ENCODE assay signal across 21 cellular contexts in the genomic region with DNA sequence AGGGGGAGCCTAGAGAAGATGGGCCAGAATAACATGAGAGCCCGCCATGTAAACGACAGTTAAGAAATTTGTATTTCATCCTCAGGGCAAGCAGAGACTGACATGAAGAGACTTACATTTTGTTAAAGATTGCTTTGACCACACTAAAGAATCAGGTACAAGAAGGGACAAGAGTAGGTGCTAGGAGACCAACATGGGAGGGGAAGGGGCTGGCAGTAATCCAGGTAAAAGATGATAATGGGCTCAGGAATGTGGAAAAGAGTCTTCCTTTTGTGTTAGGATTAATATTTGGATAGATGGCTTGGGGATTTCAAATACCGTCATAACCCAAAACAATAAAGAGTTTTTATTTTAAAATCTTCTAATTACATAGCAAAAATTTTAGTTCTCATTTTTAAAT.
A peak's percentile ranks its signal among the peaks of the same experiment; 100 is the strongest.
DNase-seq lines count a peak whose midpoint lies in the region; ATAC-seq, FAIRE-seq and TF ChIP-seq lines count a peak whose summit lies in the region.
"Had no signal": no experiment of that assay in that cellular context is flagged by ENCODE, and none has a peak within 500 bp of the region (broad histone marks: within the 10 kb centered on the region; RNA-seq: fewer than 3 reads in every experiment).

No MANE protein-coding gene starts in this region.

- no peaks in the 10 kb centered on the region for H3K79me1 ChIP-seq in H9 (ENCODE audit: insufficient read depth, low read depth, low read length, poor library complexity, severe bottlenecking)

- no peak overlapping the region for H3K4me3 ChIP-seq in mammary epithelial cell (replicated peaks in 1 of 3; ENCODE audit: insufficient read depth in 1 of 3, low read depth in 2 of 3, low read length in 3 of 3)
- H3K4me3 ChIP-seq: A549, GM12878, HAP-1, SJCRH30 had no signal

- no peaks in the 10 kb centered on the region for H3K4me1 ChIP-seq in H9 (ENCODE audit: insufficient read depth, low read length)
- peaks cover 7% of the 10 kb centered on the region for H3K4me1 ChIP-seq in mammary epithelial cell (ENCODE audit: insufficient read depth, low read length)
- H3K4me1 ChIP-seq: A549, HAP-1, SJCRH30 had no signal

- H3K79me2 ChIP-seq in H9 (ENCODE audit: insufficient read depth, low read length) (no peaks in the 10 kb centered on the region), mammary epithelial cell (ENCODE audit: insufficient read depth, low read length) (no peaks in the 10 kb centered on the region)

- H4K8ac ChIP-seq in H9 (replicated peaks; ENCODE audit: insufficient read length, low read depth, low read length) = no peak overlapping the region

- CTCF ChIA-PET in mammary epithelial cell (lab: Charles Lee; ENCODE audit: low non-redundant PET) = no interaction called here
- CTCF ChIA-PET in activated CD8-positive, alpha-beta T cell treated with anti-CD3 and anti-CD28 coated beads, Interleukin-2, amount 10 ng/mL, durations not matched to agents 7 days and 5 days (lab: Charles Lee) = no interaction called here

- no peak overlapping the region for H3K4me2 ChIP-seq in H9 (ENCODE audit: insufficient read depth, insufficient read length, low read length)
- peak overlapping the region; percentile 26 for H3K4me2 ChIP-seq in mammary epithelial cell (ENCODE audit: insufficient read depth, low read depth, low read length)
- H3K4me2 ChIP-seq: A549 had no signal

- no peak overlapping the region for H2BK5ac ChIP-seq in H9 (ENCODE audit: insufficient read length, low read length)

- no peaks in the 10 kb centered on the region for H3K36me3 ChIP-seq in mammary epithelial cell (ENCODE audit: insufficient read depth, low read length)

- no peak overlapping the region for H3K9ac ChIP-seq in H9 (ENCODE audit: extremely low read depth, insufficient read length, low read length)
- no peak overlapping the region for H3K9ac ChIP-seq in mammary epithelial cell (ENCODE audit: insufficient read depth, low read length)

- FAIRE-seq in urothelium cell line (lab: Jason Lieb, UNC) = no peak
- FAIRE-seq: A549, GM12878 had no signal

- H3K27me3 ChIP-seq in H9 (ENCODE audit: insufficient read depth, low read length) = no peaks in the 10 kb centered on the region
- H3K27me3 ChIP-seq in mammary epithelial cell (ENCODE audit: insufficient read depth, low read length) = no peaks in the 10 kb centered on the region
- H3K27me3 ChIP-seq: SJCRH30 had no signal

- no CpG with 5 or more reads among the region's 3 CpGs for WGBS in H9 (ENCODE audit: extremely low coverage, insufficient read length, low lambda C conversion rate)
- WGBS in mammary epithelial cell (ENCODE audit: low coverage, missing lambda C conversion rate) = 30% methylated on average over 3 of the region's 3 CpGs

- H3K27me3 Mint-ChIP-seq in H9 (ENCODE audit: low read depth) = no peaks in the 10 kb centered on the region
- H3K27me3 Mint-ChIP-seq in activated CD8-positive, alpha-beta T cell treated with anti-CD3 and anti-CD28 coated beads, Interleukin-2, amount 10 ng/mL, durations not matched to agents 7 days and 5 days (ENCODE audit: low read depth) = no peaks in the 10 kb centered on the region

- no peak overlapping the region for H3K4me3 Mint-ChIP-seq in H9
- H3K4me3 Mint-ChIP-seq in activated CD8-positive, alpha-beta T cell treated with anti-CD3 and anti-CD28 coated beads, Interleukin-2, amount 10 ng/mL, durations not matched to agents 7 days and 5 days = no peak overlapping the region
- H3K4me3 Mint-ChIP-seq: B cell, CD14-positive monocyte had no signal

- H2AFZ ChIP-seq in H9 (ENCODE audit: low read length) (no peak overlapping the region), mammary epithelial cell (ENCODE audit: low read depth, low read length) (no peak overlapping the region)

- H4K20me1 ChIP-seq in H9 (ENCODE audit: control insufficient read depth, insufficient read depth, insufficient read length) (no peaks in the 10 kb centered on the region), mammary epithelial cell (ENCODE audit: insufficient read depth, low read length) (no peaks in the 10 kb centered on the region)

- no peak overlapping the region for H2BK15ac ChIP-seq in H9 (ENCODE audit: low read depth, low read length)

- H3K56ac ChIP-seq in H9 (ENCODE audit: insufficient read length, low read depth, low read length) = no peak overlapping the region

- H3K9me3 ChIP-seq in H9 (ENCODE audit: control insufficient read depth, low read depth, low read length) (no peaks in the 10 kb centered on the region), mammary epithelial cell (replicated peaks; ENCODE audit: insufficient read depth, low read length) (no peaks in the 10 kb centered on the region)
- H3K9me3 ChIP-seq: A549, HAP-1, SJCRH30 had no signal

- no peak overlapping the region for H2BK120ac ChIP-seq in H9 (ENCODE audit: low read depth, low read length, poor library complexity, severe bottlenecking)

- peak overlapping the region in 2 of 3 experiments; percentile 50 to 65; a peak in 5 of 7 replicates for H3K27ac Mint-ChIP-seq in H9
- no peak overlapping the region for H3K27ac Mint-ChIP-seq in activated CD8-positive, alpha-beta T cell treated with anti-CD3 and anti-CD28 coated beads, Interleukin-2, amount 10 ng/mL, durations not matched to agents 7 days and 5 days
- H3K27ac Mint-ChIP-seq: B cell, CD14-positive monocyte had no signal

- peaks cover 46 to 79% (median 62%) of the 10 kb centered on the region in 3 experiments for H3K36me3 Mint-ChIP-seq in H9 (ENCODE audit: insufficient read depth in 1 of 3, low read depth in 3 of 3)
- no peaks in the 10 kb centered on the region for H3K36me3 Mint-ChIP-seq in activated CD8-positive, alpha-beta T cell treated with anti-CD3 and anti-CD28 coated beads, Interleukin-2, amount 10 ng/mL, durations not matched to agents 7 days and 5 days (ENCODE audit: low read depth)
- H3K36me3 Mint-ChIP-seq: CD14-positive monocyte had no signal

- intact Hi-C loops in mammary epithelial cell (cut with micrococcal nuclease) = no loop called here

- H2AK5ac ChIP-seq in H9 (ENCODE audit: insufficient read length, low read length) = no peak overlapping the region

- no peak overlapping the region for H3K4ac ChIP-seq in H9 (ENCODE audit: low read depth, low read length)

- no peak overlapping the region for H2BK20ac ChIP-seq in H9 (ENCODE audit: low read depth, low read length, poor library complexity, severe bottlenecking)

- DNase-seq in H9 = no peak
- DNase-seq in mammary epithelial cell = peak; percentile 14
- peak; percentile 28 for DNase-seq in kidney tubule cell (ENCODE audit: low spot score)
- DNase-seq in urothelium cell line (ENCODE audit: low spot score) = peak; percentile 13
- no peak for DNase-seq in activated CD8-positive, alpha-beta T cell treated with anti-CD3 and anti-CD28 coated beads, Interleukin-2, amount 10 ng/mL, durations not matched to agents 7 days and 5 days
- no peak for DNase-seq in GM19240 (ENCODE audit: insufficient read length, low spot score)
- no peak for DNase-seq in Kasumi-1 (lab: John Stamatoyannopoulos, UW)
- DNase-seq: DMS79; NCI-H1092; NCI-H1436 treated with DMSO at 0.1 percent for 48 hours; NCI-H1930; NCI-H226; NCI-H510A treated with DMSO at 0.1 percent for 48 hours; NCI-H774; NK-92 treated with Interleukin-12 subunit alpha and Interleukin-12 subunit beta, amount 100 ng/mL, for 24 hours; SJCRH30 had no signal

- no peaks in the 10 kb centered on the region for H3K9me3 Mint-ChIP-seq in H9
- H3K9me3 Mint-ChIP-seq in activated CD8-positive, alpha-beta T cell treated with anti-CD3 and anti-CD28 coated beads, Interleukin-2, amount 10 ng/mL, durations not matched to agents 7 days and 5 days (ENCODE audit: insufficient read depth) = no peaks in the 10 kb centered on the region

- no peak overlapping the region for H4K91ac ChIP-seq in H9 (ENCODE audit: insufficient read length, low read depth, low read length)

- POLR2A ChIA-PET in activated CD8-positive, alpha-beta T cell treated with anti-CD3 and anti-CD28 coated beads, Interleukin-2, amount 10 ng/mL, durations not matched to agents 7 days and 5 days (lab: Charles Lee) = no interaction called here

- H3K14ac ChIP-seq in H9 (ENCODE audit: insufficient read depth, low read length) = no peak overlapping the region

- dilution Hi-C loops in mammary epithelial cell (cut with HindIII; ENCODE audit: low sequenced_read_pairs) = no loop called here

- no peak for TF ChIP-seq CTCF in H9 (conservative IDR thresholded peaks at IDR 0.05)
- TF ChIP-seq CTCF in mammary epithelial cell (conservative IDR thresholded peaks at IDR 0.05 in 1 of 2, IDR thresholded peaks at IDR 0.05 in 1 of 2; ENCODE audit: extremely low read depth in 1 of 2, insufficient read depth in 1 of 2, low read depth in 1 of 2, low read length in 2 of 2) = no peak

- H3K27ac ChIP-seq in H9 (ENCODE audit: insufficient read length, low read depth, low read length) = no peak overlapping the region
- H3K27ac ChIP-seq in mammary epithelial cell (ENCODE audit: insufficient read depth, low read depth, low read length) = no peak overlapping the region
- H3K27ac ChIP-seq: A549, SJCRH30 had no signal

- BruUV-seq in mammary epithelial cell (replicated peaks; lab: Mats Ljungman, UMichigan) = no TSS peak

- no peak for ATAC-seq in activated CD8-positive, alpha-beta T cell treated with anti-CD3 and anti-CD28 coated beads, Interleukin-2, amount 10 ng/mL, durations not matched to agents 7 days and 5 days
- ATAC-seq: A549, GM12878 had no signal

- H4K5ac ChIP-seq in H9 (ENCODE audit: insufficient read length, low read depth, low read length) = no peak overlapping the region

- in situ Hi-C loops in mammary epithelial cell (cut with MboI; ENCODE audit: low sequenced_read_pairs in 2 of 2) = no loop called here

- H3K23me2 ChIP-seq in H9 (ENCODE audit: insufficient read length, low read depth, low read length, poor library complexity, severe bottlenecking) = no peaks in the 10 kb centered on the region

- peaks cover 31 to 38% of the 10 kb centered on the region in 2 experiments for H3K4me1 Mint-ChIP-seq in H9
- no peaks in the 10 kb centered on the region for H3K4me1 Mint-ChIP-seq in activated CD8-positive, alpha-beta T cell treated with anti-CD3 and anti-CD28 coated beads, Interleukin-2, amount 10 ng/mL, durations not matched to agents 7 days and 5 days (ENCODE audit: low read depth)
- H3K4me1 Mint-ChIP-seq: CD14-positive monocyte had no signal

- no peak overlapping the region for H3T11ph ChIP-seq in H9 (ENCODE audit: low read length)

- H2BK12ac ChIP-seq in H9 (ENCODE audit: insufficient read length, low read depth, low read length) = no peak overlapping the region

- H3K23ac ChIP-seq in H9 (ENCODE audit: insufficient read length, low read depth, low read length) = no peak overlapping the region

- no peak overlapping the region for H3K18ac ChIP-seq in H9 (ENCODE audit: insufficient read length, low read depth, low read length)

Comparison
In these comparisons a context has a peak if more than half of its experiments do, and no peak if none do; other contexts are left out.
1. DNase-seq: peak in mammary epithelial cell (single experiment), kidney tubule cell (single experiment) and urothelium cell line (single experiment); none in H9 (single experiment), activated CD8-positive, alpha-beta T cell treated with anti-CD3 and anti-CD28 coated beads, Interleukin-2, amount 10 ng/mL, durations not matched to agents 7 days and 5 days (single experiment), GM19240 (single experiment) and Kasumi-1 (0 of 2).